1 cellular context compared by ENCODE assay signal in genomic region chr15:84833447-84833846, GRCh38.
A peak's percentile ranks its signal among the peaks of the same experiment; 100 is the strongest.
TF ChIP-seq lines count a peak whose summit lies in the region.

No MANE protein-coding gene starts in this region.

TF ChIP-seq in K562, 482 proteins besides CTCF, POLR2A, EP300 and RAD21 (continued from another document):
- TF ChIP-seq, protein P1, sequence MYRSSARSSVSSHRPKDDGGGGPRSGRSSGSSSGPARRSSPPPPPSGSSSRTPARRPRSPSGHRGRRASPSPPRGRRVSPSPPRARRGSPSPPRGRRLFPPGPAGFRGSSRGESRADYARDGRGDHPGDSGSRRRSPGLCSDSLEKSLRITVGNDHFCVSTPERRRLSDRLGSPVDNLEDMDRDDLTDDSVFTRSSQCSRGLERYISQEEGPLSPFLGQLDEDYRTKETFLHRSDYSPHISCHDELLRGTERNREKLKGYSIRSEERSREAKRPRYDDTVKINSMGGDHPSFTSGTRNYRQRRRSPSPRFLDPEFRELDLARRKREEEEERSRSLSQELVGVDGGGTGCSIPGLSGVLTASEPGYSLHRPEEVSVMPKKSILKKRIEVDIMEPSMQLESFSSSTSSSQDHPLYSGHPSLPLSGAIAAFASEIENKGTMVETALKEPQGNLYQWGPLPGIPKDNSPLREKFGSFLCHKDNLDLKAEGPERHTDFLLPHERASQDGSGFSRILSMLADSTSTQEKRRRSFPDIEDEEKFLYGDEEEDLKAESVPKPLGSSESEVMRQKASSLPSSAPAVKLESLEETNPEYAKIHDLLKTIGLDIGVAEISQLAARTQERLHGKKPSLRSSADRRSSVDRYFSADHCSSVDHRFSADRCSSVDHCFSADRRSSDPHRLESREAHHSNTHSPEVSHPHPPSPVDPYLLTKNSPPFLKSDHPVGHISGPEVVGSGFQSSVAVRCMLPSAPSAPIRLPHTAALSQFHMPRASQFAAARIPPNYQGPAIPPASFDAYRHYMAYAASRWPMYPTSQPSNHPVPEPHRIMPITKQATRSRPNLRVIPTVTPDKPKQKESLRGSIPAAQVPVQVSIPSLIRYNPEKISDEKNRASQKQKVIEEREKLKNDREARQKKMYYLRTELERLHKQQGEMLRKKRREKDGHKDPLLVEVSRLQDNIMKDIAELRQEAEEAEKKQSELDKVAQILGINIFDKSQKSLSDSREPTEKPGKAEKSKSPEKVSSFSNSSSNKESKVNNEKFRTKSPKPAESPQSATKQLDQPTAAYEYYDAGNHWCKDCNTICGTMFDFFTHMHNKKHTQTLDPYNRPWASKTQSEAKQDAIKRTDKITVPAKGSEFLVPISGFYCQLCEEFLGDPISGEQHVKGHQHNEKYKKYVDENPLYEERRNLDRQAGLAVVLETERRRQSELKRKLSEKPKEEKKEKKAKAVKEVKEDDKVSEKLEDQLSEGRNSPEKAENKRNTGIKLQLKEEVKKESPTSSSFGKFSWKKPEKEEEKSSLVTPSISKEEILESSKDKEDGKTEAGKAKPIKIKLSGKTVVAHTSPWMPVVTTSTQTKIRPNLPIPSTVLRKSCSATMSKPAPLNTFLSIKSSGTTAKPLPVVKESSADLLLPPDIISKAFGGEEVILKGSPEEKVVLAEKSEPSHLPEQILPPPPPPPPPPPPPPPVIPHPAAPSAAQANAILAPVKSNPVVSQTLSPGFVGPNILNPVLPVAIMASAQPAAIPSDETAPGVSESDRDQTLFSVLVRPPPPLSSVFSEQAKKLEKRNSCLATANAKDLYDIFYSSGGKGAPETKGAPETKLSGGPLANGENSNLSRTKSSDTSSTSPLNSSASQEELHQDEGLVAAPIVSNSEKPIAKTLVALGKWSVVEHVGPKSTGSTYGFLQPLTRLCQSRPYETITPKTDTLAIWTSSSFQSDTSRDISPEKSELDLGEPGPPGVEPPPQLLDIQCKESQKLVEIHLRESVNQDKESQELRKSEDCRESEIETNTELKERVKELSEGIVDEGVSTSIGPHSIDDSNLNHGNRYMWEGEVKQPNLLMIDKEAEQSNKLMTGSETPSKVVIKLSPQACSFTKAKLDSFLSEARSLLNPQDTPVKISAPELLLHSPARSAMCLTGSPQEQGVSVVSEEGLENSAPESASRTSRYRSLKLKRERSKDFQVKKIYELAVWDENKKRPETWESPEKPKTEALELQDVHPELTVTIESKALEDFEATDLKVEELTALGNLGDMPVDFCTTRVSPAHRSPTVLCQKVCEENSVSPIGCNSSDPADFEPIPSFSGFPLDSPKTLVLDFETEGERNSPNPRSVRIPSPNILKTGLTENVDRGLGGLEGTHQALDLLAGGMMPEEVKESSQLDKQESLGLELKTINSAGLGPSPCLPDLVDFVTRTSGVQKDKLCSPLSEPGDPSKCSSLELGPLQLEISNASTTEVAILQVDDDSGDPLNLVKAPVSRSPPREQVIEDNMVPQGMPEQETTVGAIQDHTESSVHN (IDR thresholded peaks at IDR 0.05; ENCODE audit: borderline replicate concordance in 1 of 2, low read depth in 1 of 2) = no peak
- TF ChIP-seq ZNF507 (tag; conservative IDR thresholded peaks at IDR 0.05) (no peak), SP2 (IDR thresholded peaks at IDR 0.05; ENCODE audit: extremely low read depth, low read depth, low read length, poor library complexity, severe bottlenecking) (no peak), ZNF780A (CRISPR knock-in tag; IDR thresholded peaks at IDR 0.05) (no peak), MYC (IDR thresholded peaks at IDR 0.05; ENCODE audit: low read depth, low read length) (no peak), MYC (CRISPR knock-in tag; IDR thresholded peaks at IDR 0.05; ENCODE audit: borderline replicate concordance, low read depth) (no peak), ATF1 (CRISPR knock-in tag; IDR thresholded peaks at IDR 0.05) (no peak), ATF1 (tag; IDR thresholded peaks at IDR 0.05) (0 out of 2 replicates have a peak, but pooled peaks have one; percentile 35), ZNF197 (CRISPR knock-in tag; IDR thresholded peaks at IDR 0.05; ENCODE audit: low read depth) (no peak), FOSL1 (tag; conservative IDR thresholded peaks at IDR 0.05) (peak; percentile 73), RBM25 (IDR thresholded peaks at IDR 0.05; ENCODE audit: low read depth, low read length, severe bottlenecking) (no peak), BHLHE40 (IDR thresholded peaks at IDR 0.05; ENCODE audit: low read length) (peak; percentile 55; the same call in 1 of the 2 replicates), ATF3 (IDR thresholded peaks at IDR 0.05) (peak; percentile 78), ATF3 (CRISPR knock-in tag; conservative IDR thresholded peaks at IDR 0.05) (no peak), ZNF408 (CRISPR knock-in tag; IDR thresholded peaks at IDR 0.05; ENCODE audit: low read depth) (no peak), MAZ (CRISPR knock-in tag; conservative IDR thresholded peaks at IDR 0.05 in 1 of 2, IDR thresholded peaks at IDR 0.05 in 1 of 2) (no peak), ZBTB7A (IDR thresholded peaks at IDR 0.05; ENCODE audit: borderline replicate concordance, control insufficient read depth, low read depth, low read length) (no peak), KDM5B (IDR thresholded peaks at IDR 0.05; ENCODE audit: insufficient replicate concordance, low read depth, low read length) (no peak), ZNF395 (CRISPR knock-in tag; IDR thresholded peaks at IDR 0.05) (no peak), ZKSCAN1 (IDR thresholded peaks at IDR 0.05; ENCODE audit: low read depth, low read length) (no peak), MAFK (IDR thresholded peaks at IDR 0.05; ENCODE audit: low read length) (peak; percentile 28; the same call in 1 of the 2 replicates), CGGBP1 (CRISPR knock-in tag; IDR thresholded peaks at IDR 0.05) (no peak), MAFF (IDR thresholded peaks at IDR 0.05; ENCODE audit: low read length) (0 out of 2 replicates have a peak, but pooled peaks have one; percentile 4), GATA2 (CRISPR knock-in tag; IDR thresholded peaks at IDR 0.05) (0 out of 2 replicates have a peak, but pooled peaks have one; percentile 24), MTA2 (IDR thresholded peaks at IDR 0.05; ENCODE audit: low read depth) (no peak), PRMT5 (CRISPR knock-in tag; IDR thresholded peaks at IDR 0.05) (no peak), CTBP1 (IDR thresholded peaks at IDR 0.05; ENCODE audit: borderline replicate concordance) (peak; percentile 82), RB1 (IDR thresholded peaks at IDR 0.05; ENCODE audit: low read depth) (no peak), ARID1B (IDR thresholded peaks at IDR 0.05) (peak; percentile 42; the same call in 1 of the 2 replicates)
- TF ChIP-seq, protein P2, sequence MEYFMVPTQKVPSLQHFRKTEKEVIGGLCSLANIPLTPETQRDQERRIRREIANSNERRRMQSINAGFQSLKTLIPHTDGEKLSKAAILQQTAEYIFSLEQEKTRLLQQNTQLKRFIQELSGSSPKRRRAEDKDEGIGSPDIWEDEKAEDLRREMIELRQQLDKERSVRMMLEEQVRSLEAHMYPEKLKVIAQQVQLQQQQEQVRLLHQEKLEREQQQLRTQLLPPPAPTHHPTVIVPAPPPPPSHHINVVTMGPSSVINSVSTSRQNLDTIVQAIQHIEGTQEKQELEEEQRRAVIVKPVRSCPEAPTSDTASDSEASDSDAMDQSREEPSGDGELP (CRISPR knock-in tag; IDR thresholded peaks at IDR 0.05; ENCODE audit: borderline replicate concordance) = peak; percentile 17; the same call in 1 of the 2 replicates
- TF ChIP-seq, protein P3, sequence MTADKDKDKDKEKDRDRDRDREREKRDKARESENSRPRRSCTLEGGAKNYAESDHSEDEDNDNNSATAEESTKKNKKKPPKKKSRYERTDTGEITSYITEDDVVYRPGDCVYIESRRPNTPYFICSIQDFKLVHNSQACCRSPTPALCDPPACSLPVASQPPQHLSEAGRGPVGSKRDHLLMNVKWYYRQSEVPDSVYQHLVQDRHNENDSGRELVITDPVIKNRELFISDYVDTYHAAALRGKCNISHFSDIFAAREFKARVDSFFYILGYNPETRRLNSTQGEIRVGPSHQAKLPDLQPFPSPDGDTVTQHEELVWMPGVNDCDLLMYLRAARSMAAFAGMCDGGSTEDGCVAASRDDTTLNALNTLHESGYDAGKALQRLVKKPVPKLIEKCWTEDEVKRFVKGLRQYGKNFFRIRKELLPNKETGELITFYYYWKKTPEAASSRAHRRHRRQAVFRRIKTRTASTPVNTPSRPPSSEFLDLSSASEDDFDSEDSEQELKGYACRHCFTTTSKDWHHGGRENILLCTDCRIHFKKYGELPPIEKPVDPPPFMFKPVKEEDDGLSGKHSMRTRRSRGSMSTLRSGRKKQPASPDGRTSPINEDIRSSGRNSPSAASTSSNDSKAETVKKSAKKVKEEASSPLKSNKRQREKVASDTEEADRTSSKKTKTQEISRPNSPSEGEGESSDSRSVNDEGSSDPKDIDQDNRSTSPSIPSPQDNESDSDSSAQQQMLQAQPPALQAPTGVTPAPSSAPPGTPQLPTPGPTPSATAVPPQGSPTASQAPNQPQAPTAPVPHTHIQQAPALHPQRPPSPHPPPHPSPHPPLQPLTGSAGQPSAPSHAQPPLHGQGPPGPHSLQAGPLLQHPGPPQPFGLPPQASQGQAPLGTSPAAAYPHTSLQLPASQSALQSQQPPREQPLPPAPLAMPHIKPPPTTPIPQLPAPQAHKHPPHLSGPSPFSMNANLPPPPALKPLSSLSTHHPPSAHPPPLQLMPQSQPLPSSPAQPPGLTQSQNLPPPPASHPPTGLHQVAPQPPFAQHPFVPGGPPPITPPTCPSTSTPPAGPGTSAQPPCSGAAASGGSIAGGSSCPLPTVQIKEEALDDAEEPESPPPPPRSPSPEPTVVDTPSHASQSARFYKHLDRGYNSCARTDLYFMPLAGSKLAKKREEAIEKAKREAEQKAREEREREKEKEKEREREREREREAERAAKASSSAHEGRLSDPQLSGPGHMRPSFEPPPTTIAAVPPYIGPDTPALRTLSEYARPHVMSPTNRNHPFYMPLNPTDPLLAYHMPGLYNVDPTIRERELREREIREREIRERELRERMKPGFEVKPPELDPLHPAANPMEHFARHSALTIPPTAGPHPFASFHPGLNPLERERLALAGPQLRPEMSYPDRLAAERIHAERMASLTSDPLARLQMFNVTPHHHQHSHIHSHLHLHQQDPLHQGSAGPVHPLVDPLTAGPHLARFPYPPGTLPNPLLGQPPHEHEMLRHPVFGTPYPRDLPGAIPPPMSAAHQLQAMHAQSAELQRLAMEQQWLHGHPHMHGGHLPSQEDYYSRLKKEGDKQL (CRISPR knock-in tag; IDR thresholded peaks at IDR 0.05; ENCODE audit: borderline replicate concordance) = no peak
TF ChIP-seq in K562: peak in this region for 18.
